Comparison of ENCODE assay signal across 8 cellular contexts in the genomic region with DNA sequence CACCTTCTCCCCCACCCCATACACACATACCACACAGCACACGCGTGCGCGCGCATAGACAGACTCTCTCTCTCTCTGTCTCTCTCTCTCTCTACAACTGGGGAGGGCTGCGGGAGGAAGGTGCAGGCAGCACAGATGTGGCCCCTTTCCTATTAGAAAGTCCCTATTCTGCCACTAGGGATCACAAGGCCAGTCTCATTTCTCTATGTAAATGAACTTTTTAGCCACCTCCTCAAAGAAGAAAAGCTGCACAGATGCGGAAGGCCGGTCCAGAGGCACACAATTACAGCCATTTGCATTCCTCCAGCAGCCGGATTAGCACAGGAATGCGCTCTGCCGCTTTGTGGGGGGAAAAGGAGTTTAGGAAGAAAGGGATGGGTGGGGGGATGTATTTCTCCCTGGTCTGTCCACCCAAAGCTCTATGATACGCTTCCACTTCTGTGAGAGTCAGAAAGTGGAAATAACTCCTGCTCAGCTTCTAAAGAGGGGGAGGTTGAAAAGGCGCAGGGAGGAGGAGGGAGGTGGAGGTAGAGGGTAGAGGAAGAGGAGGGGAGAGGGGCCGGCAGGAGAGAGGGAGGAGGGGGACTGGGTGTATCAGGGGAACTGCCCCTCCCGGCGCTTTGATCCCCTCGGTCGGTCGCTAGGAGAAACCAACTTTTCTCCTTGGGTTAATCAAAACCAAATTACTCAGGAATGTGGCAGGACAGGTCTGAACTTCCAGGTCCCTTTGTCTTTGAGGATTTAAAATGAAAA. TPM values are rescaled to one million over a fixed set of nuclear protein-coding genes. Genes with fewer than 3 reads are reported as not detected.
DNase-seq lines count a peak whose midpoint lies in the region; ATAC-seq and TF ChIP-seq lines count a peak whose summit lies in the region.
"Had no signal": no experiment of that assay in that cellular context is flagged by ENCODE, and none has a peak within 500 bp of the region (broad histone marks: within the 10 kb centered on the region; RNA-seq: fewer than 3 reads in every experiment).

No MANE protein-coding gene starts in this region.

- in situ Hi-C loops in gastrocnemius medialis (cut with MboI; ENCODE audit: low sequenced_read_pairs in 4 of 4): no loop called here

- no peak for TF ChIP-seq CTCF in body of pancreas (IDR thresholded peaks at IDR 0.05)
- TF ChIP-seq CTCF in gastrocnemius medialis (IDR thresholded peaks at IDR 0.05 in 4 of 5, conservative IDR thresholded peaks at IDR 0.05 in 1 of 5): no peak

- H3K9me3 ChIP-seq in body of pancreas (no peaks in the 10 kb centered on the region), gastrocnemius medialis (no peaks in the 10 kb centered on the region)
- H3K9me3 ChIP-seq: SJSA1 had no signal

- peak; percentile 70 for ATAC-seq in GM19023 (IDR thresholded peaks at IDR 0.05; ENCODE audit: unreplicated experiment)
- ATAC-seq in HG02798 (IDR thresholded peaks at IDR 0.05; ENCODE audit: poor library complexity, unreplicated experiment): peak; percentile 84
- peak; percentile 40 for ATAC-seq in body of pancreas
- ATAC-seq in gastrocnemius medialis: no peak

- no peaks in the 10 kb centered on the region for H3K27me3 ChIP-seq in body of pancreas
- no peaks in the 10 kb centered on the region for H3K27me3 ChIP-seq in gastrocnemius medialis
- H3K27me3 ChIP-seq: SJSA1 had no signal

- intact Hi-C loops in body of pancreas (cut with DNase I): no loop called here
- intact Hi-C loops in gastrocnemius medialis (cut with DNase I; ENCODE audit: low total_unique reads): no loop called here

- no peak for TF ChIP-seq POLR2A in body of pancreas (IDR thresholded peaks at IDR 0.05)
- TF ChIP-seq POLR2A in gastrocnemius medialis (IDR thresholded peaks at IDR 0.05): no peak

- H3K4me3 ChIP-seq in body of pancreas (no peak overlapping the region), gastrocnemius medialis (no peak overlapping the region)
- H3K4me3 ChIP-seq: SJSA1 had no signal

- H3K27ac ChIP-seq in body of pancreas (peak overlapping the region; percentile 42 to 74 (median 72)), gastrocnemius medialis (peak overlapping the region; percentile 88 to 99 (median 97))
- H3K27ac ChIP-seq: SJSA1 had no signal

- H3K36me3 ChIP-seq in body of pancreas (replicated peaks in 1 of 2; ENCODE audit: insufficient read depth in 1 of 2, low read depth in 2 of 2) (no peaks in the 10 kb centered on the region), gastrocnemius medialis (no peaks in the 10 kb centered on the region)
- H3K36me3 ChIP-seq: SJSA1 had no signal

- H3K4me1 ChIP-seq in body of pancreas (peaks cover 52% of the 10 kb centered on the region), gastrocnemius medialis (peaks cover 70 to 96% of the 10 kb centered on the region in 2 donors)

- DNase-seq in body of pancreas (no peak), gastrocnemius medialis (no peak), GF-D8 (lab: John Stamatoyannopoulos, UW) (no peak), NCI-H510A treated with DMSO at 0.1 percent for 48 hours (lab: John Stamatoyannopoulos, UW) (no peak), NCI-H1417 (lab: John Stamatoyannopoulos, UW) (no peak)

- WGBS in body of pancreas, 2 donors: 44 to 65% methylated on average over 18 to 19 of the region's 19 CpGs

RNA-seq across cellular contexts. Expression of a gene that starts 11.7 kb away (rescaled TPM):
- total RNA-seq in body of pancreas (10 to 100 TPM; 22.4 to 24.6 TPM), gastrocnemius medialis (10 to 100 TPM; 14.0 to 28.5 (median 27.3) TPM)

Comparison
In these comparisons a context has a peak if more than half of its experiments do, and no peak if none do; other contexts are left out.
1. ATAC-seq: peak in GM19023 (single experiment), HG02798 (single experiment) and body of pancreas (single experiment); none in gastrocnemius medialis (0 of 2).